Comparison of ENCODE assay signal across 13 cellular contexts in genomic region chr2:9972621-9973445, GRCh38. TPM values are rescaled to one million over a fixed set of nuclear protein-coding genes. Genes with fewer than 3 reads are reported as not detected.
DNase-seq lines count a peak whose midpoint lies in the region; ATAC-seq, FAIRE-seq and TF ChIP-seq lines count a peak whose summit lies in the region.
"Had no signal": no experiment of that assay in that cellular context is flagged by ENCODE, and none has a peak within 500 bp of the region (broad histone marks: within the 10 kb centered on the region; RNA-seq: fewer than 3 reads in every experiment).

No MANE protein-coding gene starts in this region.

- H3K36me3 ChIP-seq in body of pancreas (replicated peaks in 1 of 2; ENCODE audit: insufficient read depth in 1 of 2, low read depth in 2 of 2): no peaks in the 10 kb centered on the region
- H3K36me3 ChIP-seq in stomach: no peaks in the 10 kb centered on the region
- H3K36me3 ChIP-seq: tibial nerve had no signal

- TF ChIP-seq EP300 in stomach (IDR thresholded peaks at IDR 0.05): no peak

- no peak overlapping the region for H3K4me3 Mint-ChIP-seq in activated CD4-positive, alpha-beta T cell treated with anti-CD3 and anti-CD28 coated beads, Interleukin-2, amount 10 ng/mL, durations not matched to agents 24 days and 14 days
- H3K4me3 Mint-ChIP-seq: central memory CD8-positive, alpha-beta T cell had no signal

- no peak for DNase-seq in activated CD4-positive, alpha-beta T cell treated with anti-CD3 and anti-CD28 coated beads, Interleukin-2, amount 10 ng/mL, durations not matched to agents 24 days and 14 days
- no peak for DNase-seq in activated CD4-positive, alpha-beta T cell treated with anti-CD3 and anti-CD28 coated beads for 1 hour
- peak in 3 of 4 donors; percentile 38 to 49 (median 39) for DNase-seq in body of pancreas
- no peak for DNase-seq in left colon
- DNase-seq in stomach: peak; percentile 69
- no peak for DNase-seq in NCI-H2107 (lab: John Stamatoyannopoulos, UW)
- DNase-seq in frontal cortex (ENCODE audit: low spot score in 2 of 2): no peak
- DNase-seq: NCI-H446; stimulated activated CD4-positive, alpha-beta T cell treated with anti-CD3 and anti-CD28 coated beads, Interleukin-4, amount 100 ng/mL, for 4 hours had no signal

- no peaks in the 10 kb centered on the region for H3K27me3 Mint-ChIP-seq in activated CD4-positive, alpha-beta T cell treated with anti-CD3 and anti-CD28 coated beads, Interleukin-2, amount 10 ng/mL, durations not matched to agents 24 days and 14 days

- H3K4me1 ChIP-seq in body of pancreas (peaks cover 27% of the 10 kb centered on the region), stomach (peaks cover 4 to 59% (median 35%) of the 10 kb centered on the region in 4 donors)

- intact Hi-C loops in activated CD4-positive, alpha-beta T cell treated with anti-CD3 and anti-CD28 coated beads, Interleukin-2, amount 10 ng/mL, durations not matched to agents 24 days and 14 days (cut with micrococcal nuclease): no loop called here
- intact Hi-C loops in body of pancreas (cut with DNase I) (no loop called here), left colon (cut with DNase I, micrococcal nuclease) (no loop called here), stomach (cut with DNase I; ENCODE audit: low total_unique reads) (no loop called here)

- peak overlapping the region; percentile 75 for H3K27ac Mint-ChIP-seq in activated CD4-positive, alpha-beta T cell treated with anti-CD3 and anti-CD28 coated beads, Interleukin-2, amount 10 ng/mL, durations not matched to agents 24 days and 14 days

- ATAC-seq in body of pancreas: peak; percentile 22
- ATAC-seq in left colon: peak; percentile 60
- no peak for ATAC-seq in HG03039 (IDR thresholded peaks at IDR 0.05; ENCODE audit: unreplicated experiment)

- peaks cover 40% of the 10 kb centered on the region for H3K4me1 Mint-ChIP-seq in activated CD4-positive, alpha-beta T cell treated with anti-CD3 and anti-CD28 coated beads, Interleukin-2, amount 10 ng/mL, durations not matched to agents 24 days and 14 days
- H3K4me1 Mint-ChIP-seq: central memory CD8-positive, alpha-beta T cell had no signal

- H3K27ac ChIP-seq in body of pancreas (no peak overlapping the region), stomach (peak overlapping the region in 4 of 5 donors; percentile 4 to 54 (median 37))

- H3K36me3 Mint-ChIP-seq in activated CD4-positive, alpha-beta T cell treated with anti-CD3 and anti-CD28 coated beads, Interleukin-2, amount 10 ng/mL, durations not matched to agents 24 days and 14 days (ENCODE audit: low read depth): no peaks in the 10 kb centered on the region

- no peak for FAIRE-seq in frontal cortex (lab: Jason Lieb, UNC)

- TF ChIP-seq POLR2A in body of pancreas (IDR thresholded peaks at IDR 0.05) (no peak), stomach (IDR thresholded peaks at IDR 0.05) (no peak)

- no peaks in the 10 kb centered on the region for H3K27me3 ChIP-seq in body of pancreas
- H3K27me3 ChIP-seq in stomach: no peaks in the 10 kb centered on the region
- H3K27me3 ChIP-seq: hepatocyte, tibial nerve had no signal

- H3K9me3 ChIP-seq in body of pancreas: no peaks in the 10 kb centered on the region
- no peaks in the 10 kb centered on the region for H3K9me3 ChIP-seq in stomach
- H3K9me3 ChIP-seq: tibial nerve had no signal

- no peak for TF ChIP-seq CTCF in body of pancreas (IDR thresholded peaks at IDR 0.05)
- no peak for TF ChIP-seq CTCF in stomach (IDR thresholded peaks at IDR 0.05)

- peaks cover 3% of the 10 kb centered on the region for H3K9me3 Mint-ChIP-seq in activated CD4-positive, alpha-beta T cell treated with anti-CD3 and anti-CD28 coated beads, Interleukin-2, amount 10 ng/mL, durations not matched to agents 24 days and 14 days
- H3K9me3 Mint-ChIP-seq: central memory CD8-positive, alpha-beta T cell had no signal

- WGBS in body of pancreas, 2 donors: 58 to 60% methylated on average over 13 of the region's 13 CpGs
- 57 to 63% (median 60%) methylated on average over 13 of the region's 13 CpGs for WGBS in stomach, 5 donors

- H3K4me3 ChIP-seq in body of pancreas (no peak overlapping the region), stomach (no peak overlapping the region)
- H3K4me3 ChIP-seq: hepatocyte, tibial nerve had no signal

RNA-seq across cellular contexts. Expression of gene GRHL1, which starts 21.3 kb away (rescaled TPM):
- 1.2 and 2.1 TPM in 2 replicates for total RNA-seq in activated CD4-positive, alpha-beta T cell treated with anti-CD3 and anti-CD28 coated beads, Interleukin-2, amount 10 ng/mL, durations not matched to agents 24 days and 14 days
- 1 to 10 TPM; 2.0 to 4.2 TPM for total RNA-seq in body of pancreas
- total RNA-seq in left colon: 1 to 10 TPM; 2.3 TPM
- total RNA-seq in stomach: 1 to 10 TPM in 4 of 5 donors, under 1 TPM in 1; 0.89 to 5.8 (median 4.5) TPM
- polyA plus RNA-seq in stomach: 10 to 100 TPM in 1 of 3 donors, 1 to 10 TPM in 2; 1.7 to 16.5 (median 2.0) TPM
- total RNA-seq in frontal cortex: 4.9 TPM

Comparison
In these comparisons a context has a peak if more than half of its experiments do, and no peak if none do; other contexts are left out.
1. DNase-seq: peak in body of pancreas (3 of 4) and stomach (single experiment); none in activated CD4-positive, alpha-beta T cell treated with anti-CD3 and anti-CD28 coated beads, Interleukin-2, amount 10 ng/mL, durations not matched to agents 24 days and 14 days (single experiment), activated CD4-positive, alpha-beta T cell treated with anti-CD3 and anti-CD28 coated beads for 1 hour (single experiment), left colon (0 of 2), NCI-H2107 (single experiment) and frontal cortex (0 of 2).
2. H3K27ac ChIP-seq: peak in stomach (4 of 5); none in body of pancreas (0 of 4).